In genomic region chr2:241356871-241357260, GRCh38 we compare ENCODE assay signal across 8 cellular contexts. TPM values are rescaled to one million over a fixed set of nuclear protein-coding genes. Genes with fewer than 3 reads are reported as not detected.
DNase-seq lines count a peak whose midpoint lies in the region; ATAC-seq and TF ChIP-seq lines count a peak whose summit lies in the region.

No MANE protein-coding gene starts in this region.

- H3K4me3 ChIP-seq in left ventricle myocardium inferior = peak overlapping the region; percentile 96
- H3K4me3 ChIP-seq in ascending aorta = peak overlapping the region; percentile 69 to 79
- H3K4me3 ChIP-seq in lung = peak overlapping the region; percentile 68
- H3K4me3 ChIP-seq in aorta (ENCODE audit: low read length in 2 of 2) = peak overlapping the region; percentile 23 to 74

- no peak for ATAC-seq in Right ventricle myocardium superior (ENCODE audit: poor library complexity)
- ATAC-seq in lung (ENCODE audit: insufficient read depth, low FRiP score) = no peak
- no peak for ATAC-seq in aorta (ENCODE audit: low FRiP score)

- H3K4me1 ChIP-seq in left ventricle myocardium inferior (peaks cover 44% of the 10 kb centered on the region), ascending aorta (peaks cover 8 to 31% of the 10 kb centered on the region in 2 donors), lung (ENCODE audit: control insufficient read depth in 2 of 2, insufficient read depth in 2 of 2, low read length in 2 of 2) (peaks cover 10 to 14% of the 10 kb centered on the region in 2 donors), aorta (ENCODE audit: control insufficient read depth in 1 of 2, insufficient read depth in 2 of 2, low read length in 2 of 2) (peaks cover 0 to 6% of the 10 kb centered on the region in 2 donors)

- TF ChIP-seq CTCF in left ventricle myocardium inferior (IDR thresholded peaks at IDR 0.05; ENCODE audit: borderline replicate concordance) = no peak
- TF ChIP-seq CTCF in ascending aorta (IDR thresholded peaks at IDR 0.05) = no peak
- no peak for TF ChIP-seq CTCF in lung (IDR thresholded peaks at IDR 0.05; ENCODE audit: control extremely low read depth, extremely low read depth)

- H3K36me3 ChIP-seq in left ventricle myocardium inferior = peaks cover 28% of the 10 kb centered on the region
- H3K36me3 ChIP-seq in ascending aorta = peaks cover under 1 to 14% of the 10 kb centered on the region in 2 donors
- peaks cover 0 to 5% of the 10 kb centered on the region in 2 donors for H3K36me3 ChIP-seq in lung (ENCODE audit: control insufficient read depth in 2 of 2, insufficient read depth in 2 of 2, low read length in 2 of 2)
- H3K36me3 ChIP-seq in aorta (ENCODE audit: control insufficient read depth in 1 of 2, insufficient read depth in 2 of 2, low read length in 1 of 2) = no peaks in the 10 kb centered on the region

- H3K9me3 ChIP-seq in left ventricle myocardium inferior (replicated peaks) (no peaks in the 10 kb centered on the region), ascending aorta (no peaks in the 10 kb centered on the region), lung (ENCODE audit: control insufficient read depth in 2 of 2, insufficient read depth in 1 of 2, low read length in 1 of 2) (no peaks in the 10 kb centered on the region), aorta (ENCODE audit: control insufficient read depth, low read length) (no peaks in the 10 kb centered on the region)

- DNase-seq in left ventricle myocardium inferior = no peak
- DNase-seq in Right ventricle myocardium superior = no peak
- DNase-seq in ascending aorta (ENCODE audit: low spot score in 2 of 2) = no peak
- DNase-seq in lung (ENCODE audit: low spot score) = no peak
- no peak for DNase-seq in aorta
- DNase-seq in inferior parietal cortex (ENCODE audit: extremely low spot score) = no peak
- DNase-seq in NCI-H2107 (lab: John Stamatoyannopoulos, UW) = no peak
- no peak for DNase-seq in GF-D8 (lab: John Stamatoyannopoulos, UW)

- intact Hi-C loops in left ventricle myocardium inferior (cut with micrococcal nuclease) (no loop called here), Right ventricle myocardium superior (cut with DNase I) (no loop called here), ascending aorta (cut with DNase I) (loop anchor here (1.0 to 10.0 kb wide), 7 partner anchors 22 to 378 kb away; partner anchors contain the start of genes ATG4B, D2HGDH, HDLBP and SEPTIN2), aorta (cut with DNase I) (loop anchor here in 1 of 2 donors (1.0 to 5.0 kb wide), 3 partner anchors 22 to 42 kb away; partner anchors contain the start of genes HDLBP and SEPTIN2)

- WGBS in lung, 2 donors = 20 to 36% methylated on average over 5 of the region's 5 CpGs
- WGBS in aorta, 2 donors = 4 to 8% methylated on average over 5 of the region's 5 CpGs

- H3K27ac ChIP-seq in left ventricle myocardium inferior (replicated peaks) (peak overlapping the region; percentile 91), ascending aorta (peak overlapping the region; percentile 90), lung (ENCODE audit: low read depth in 1 of 2, low read length in 1 of 2) (peak overlapping the region in 1 of 2 donors; percentile 96), aorta (ENCODE audit: low read depth in 1 of 2, low read length in 2 of 2) (peak overlapping the region; percentile 20 to 38)

- H3K27me3 ChIP-seq in left ventricle myocardium inferior (ENCODE audit: low read depth) (no peaks in the 10 kb centered on the region), ascending aorta (no peaks in the 10 kb centered on the region), lung (ENCODE audit: control insufficient read depth, insufficient read depth) (no peaks in the 10 kb centered on the region), aorta (ENCODE audit: control insufficient read depth in 1 of 2, insufficient read depth in 2 of 2, low read length in 1 of 2) (no peaks in the 10 kb centered on the region)

RNA-seq across cellular contexts. Expression of gene FARP2, which starts 0.8 kb away (rescaled TPM):
- total RNA-seq in left ventricle myocardium inferior (16.5 TPM), Right ventricle myocardium superior (14.0 TPM), ascending aorta (19.6 TPM), lung (10 to 100 TPM; 38.8 to 49.7 TPM), aorta (10 to 100 TPM; 49.1 to 64.4 TPM)
- polyA plus RNA-seq in lung (10 to 100 TPM in 1 of 2 donors, 1 to 10 TPM in 1; 9.9 to 16.0 TPM), aorta (10 to 100 TPM; 16.4 to 48.2 TPM)

RNA-seq across cellular contexts. Expression of gene SEPTIN2, which starts 41.1 kb away (rescaled TPM):
- total RNA-seq in left ventricle myocardium inferior (187 TPM), Right ventricle myocardium superior (139 TPM), ascending aorta (248 TPM), lung (100 to 1,000 TPM; 337 to 755 TPM), aorta (100 to 1,000 TPM; 345 to 394 TPM)
- polyA plus RNA-seq in lung (100 to 1,000 TPM; 114 to 178 TPM), aorta (100 to 1,000 TPM; 218 to 243 TPM)

RNA-seq across cellular contexts. Expression of gene HDLBP, which starts 41.4 kb away (rescaled TPM):
- total RNA-seq in left ventricle myocardium inferior (365 TPM), Right ventricle myocardium superior (373 TPM), ascending aorta (308 TPM), lung (100 to 1,000 TPM; 415 to 595 TPM), aorta (100 to 1,000 TPM; 415 to 476 TPM)
- polyA plus RNA-seq in lung (100 to 1,000 TPM; 165 to 216 TPM), aorta (100 to 1,000 TPM; 220 to 221 TPM)
